ENCODE assay signal across 1 cellular context in the genomic region with DNA sequence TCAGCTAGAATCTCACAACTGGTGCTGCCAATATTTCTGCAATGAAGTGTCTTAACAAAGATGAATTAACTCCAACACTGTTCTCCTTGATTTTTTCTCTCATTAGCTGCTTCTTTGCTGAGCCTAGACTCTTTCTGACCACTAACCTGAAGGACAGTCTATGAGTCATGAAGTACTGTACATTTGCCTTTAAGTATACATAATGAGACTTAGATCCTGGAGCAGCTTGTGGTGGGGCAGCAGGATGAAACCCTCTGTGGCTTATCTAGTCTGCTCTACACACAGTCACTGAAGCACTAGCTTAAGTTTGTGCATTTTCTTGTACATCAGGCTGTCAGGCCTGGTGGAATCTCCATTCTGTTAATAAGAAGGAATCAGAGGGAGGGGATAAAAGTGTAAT.
TF ChIP-seq lines count a peak whose summit lies in the region.

No MANE protein-coding gene starts in this region.

TF ChIP-seq in IMR-90, 13 proteins besides CTCF, POLR2A, EP300 and RAD21 (continued from another document):
- TF ChIP-seq, protein P1, sequence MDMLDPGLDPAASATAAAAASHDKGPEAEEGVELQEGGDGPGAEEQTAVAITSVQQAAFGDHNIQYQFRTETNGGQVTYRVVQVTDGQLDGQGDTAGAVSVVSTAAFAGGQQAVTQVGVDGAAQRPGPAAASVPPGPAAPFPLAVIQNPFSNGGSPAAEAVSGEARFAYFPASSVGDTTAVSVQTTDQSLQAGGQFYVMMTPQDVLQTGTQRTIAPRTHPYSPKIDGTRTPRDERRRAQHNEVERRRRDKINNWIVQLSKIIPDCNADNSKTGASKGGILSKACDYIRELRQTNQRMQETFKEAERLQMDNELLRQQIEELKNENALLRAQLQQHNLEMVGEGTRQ (IDR thresholded peaks at IDR 0.05; ENCODE audit: low read depth, low read length), result no peak
